ENCODE assay signal across 14 cellular contexts in the genomic region with DNA sequence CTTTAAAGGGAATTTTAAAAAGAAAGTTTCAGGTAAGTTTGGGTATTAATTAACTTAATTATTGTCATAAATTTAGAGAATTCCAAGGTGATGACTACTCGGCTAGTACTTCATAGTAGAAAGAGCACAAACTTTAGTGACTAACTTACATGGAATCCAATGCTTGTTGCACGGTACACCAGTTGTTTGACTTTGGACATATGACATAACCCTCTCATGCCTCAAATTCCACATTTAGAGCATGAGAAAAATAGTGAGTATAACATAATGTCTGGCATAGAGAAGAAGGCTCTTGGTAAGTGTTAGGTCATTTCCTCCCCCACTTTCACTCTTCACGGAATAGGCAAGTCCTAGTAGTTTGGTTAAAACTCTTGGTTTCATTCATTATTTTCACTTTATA.
DNase-seq lines count a peak whose midpoint lies in the region; ATAC-seq, FAIRE-seq and TF ChIP-seq lines count a peak whose summit lies in the region.
"Had no signal": no experiment of that assay in that cellular context is flagged by ENCODE, and none has a peak within 500 bp of the region (broad histone marks: within the 10 kb centered on the region; RNA-seq: fewer than 3 reads in every experiment).

No MANE protein-coding gene starts in this region.

- H3K27me3 Mint-ChIP-seq in activated naive CD8-positive, alpha-beta T cell treated with anti-CD3 and anti-CD28 coated beads, Interleukin-2, amount 50 U/mL, for 24 hours: no peaks in the 10 kb centered on the region
- H3K27me3 Mint-ChIP-seq: stimulated activated naive CD8-positive, alpha-beta T cell treated with anti-CD3 and anti-CD28 coated beads, Interleukin-15, Interleukin-2, amounts not matched to agents 100 ng/mL and 50 ng/mL, for 24 hours had no signal

- peaks cover 4% of the 10 kb centered on the region for H3K9me3 Mint-ChIP-seq in activated naive CD8-positive, alpha-beta T cell treated with anti-CD3 and anti-CD28 coated beads, Interleukin-2, amount 50 U/mL, for 24 hours

- no peak for TF ChIP-seq RAD21 in HepG2 (CRISPR knock-in tag; IDR thresholded peaks at IDR 0.05)

- TF ChIP-seq EP300 in HepG2 (IDR thresholded peaks at IDR 0.05; ENCODE audit: low read depth in 2 of 2, low read length in 2 of 2) (no peak), HepG2 (CRISPR knock-in tag; IDR thresholded peaks at IDR 0.05; ENCODE audit: borderline replicate concordance) (no peak)

- H4K20me1 ChIP-seq in HepG2 (ENCODE audit: insufficient read depth, low read length): no peaks in the 10 kb centered on the region

- TF ChIP-seq CTCF in HepG2 (CRISPR knock-in tag; IDR thresholded peaks at IDR 0.05) (no peak), right lobe of liver (IDR thresholded peaks at IDR 0.05) (no peak), astrocyte of the spinal cord (IDR thresholded peaks at IDR 0.05; ENCODE audit: low read depth, low read length) (no peak)

- no peaks in the 10 kb centered on the region for H3K79me2 ChIP-seq in HepG2 (ENCODE audit: insufficient read depth, low read length)

- H3K4me1 ChIP-seq in HepG2 (ENCODE audit: insufficient read depth, low read length): no peaks in the 10 kb centered on the region
- no peaks in the 10 kb centered on the region for H3K4me1 ChIP-seq in right lobe of liver

- no peak overlapping the region for H3K4me3 Mint-ChIP-seq in activated naive CD8-positive, alpha-beta T cell treated with anti-CD3 and anti-CD28 coated beads, Interleukin-2, amount 50 U/mL, for 24 hours
- H3K4me3 Mint-ChIP-seq: stimulated activated naive CD8-positive, alpha-beta T cell treated with anti-CD3 and anti-CD28 coated beads, Interleukin-15, Interleukin-2, amounts not matched to agents 100 ng/mL and 50 ng/mL, for 24 hours had no signal

- BruUV-seq in HepG2 (replicated peaks; lab: Mats Ljungman, UMichigan): no TSS peak

- H3K4me3 ChIP-seq in HepG2 (replicated peaks in 1 of 3; ENCODE audit: insufficient read depth in 1 of 3, low read depth in 2 of 3, low read length in 3 of 3) (no peak overlapping the region), right lobe of liver (no peak overlapping the region), astrocyte of the spinal cord (ENCODE audit: low read depth, low read length) (no peak overlapping the region)
- H3K4me3 ChIP-seq: K562 had no signal

- H3K36me3 ChIP-seq in HepG2 (replicated peaks in 1 of 2; ENCODE audit: control insufficient read depth in 1 of 2, insufficient read depth in 2 of 2, low read length in 2 of 2): no peaks in the 10 kb centered on the region
- H3K36me3 ChIP-seq in right lobe of liver: no peaks in the 10 kb centered on the region
- H3K36me3 ChIP-seq: neutrophil had no signal

- no peak overlapping the region for H3K4me2 ChIP-seq in HepG2 (ENCODE audit: low read depth, low read length)

- no peaks in the 10 kb centered on the region for H3K36me3 Mint-ChIP-seq in activated naive CD8-positive, alpha-beta T cell treated with anti-CD3 and anti-CD28 coated beads, Interleukin-2, amount 50 U/mL, for 24 hours (ENCODE audit: low read depth)

- ATAC-seq in HepG2 (no peak), right lobe of liver (no peak)
- no peak for ATAC-seq in activated naive CD8-positive, alpha-beta T cell treated with anti-CD3 and anti-CD28 coated beads, Interleukin-2, amount 50 U/mL, for 24 hours
- ATAC-seq: esophagus mucosa, K562, left ventricle myocardium superior had no signal

- no peak overlapping the region for H2AFZ ChIP-seq in HepG2 (ENCODE audit: low read length)

- H3K27ac ChIP-seq in HepG2 (ENCODE audit: extremely low read length, insufficient read depth, low read length) (no peak overlapping the region), right lobe of liver (no peak overlapping the region)
- H3K27ac ChIP-seq: neutrophil had no signal

- H3K9ac ChIP-seq in HepG2 (ENCODE audit: insufficient read depth, low read depth, low read length): no peak overlapping the region

- POLR2A ChIA-PET in HepG2 (lab: Yijun Ruan, JAX): no interaction called here

- DNase-seq in HepG2 (ENCODE audit: low spot score) (peak; percentile 1), right lobe of liver (no peak), astrocyte of the spinal cord (ENCODE audit: low read depth, low spot score) (peak; percentile 93), glomerular visceral epithelial cell (ENCODE audit: extremely low spot score) (peak; percentile 91), NCI-H345 treated with DMSO at 0.1 percent for 48 hours (lab: John Stamatoyannopoulos, UW; ENCODE audit: unreplicated experiment) (no peak), NCI-H187 treated with DMSO at 0.1 percent for 48 hours (lab: John Stamatoyannopoulos, UW) (no peak), LoVo (ENCODE audit: low spot score) (no peak)
- no peak for DNase-seq in activated naive CD8-positive, alpha-beta T cell treated with anti-CD3 and anti-CD28 coated beads, Interleukin-2, amount 50 U/mL, for 24 hours
- DNase-seq: left ventricle myocardium superior had no signal

- H3K27ac Mint-ChIP-seq in activated naive CD8-positive, alpha-beta T cell treated with anti-CD3 and anti-CD28 coated beads, Interleukin-2, amount 50 U/mL, for 24 hours: no peak overlapping the region
- H3K27ac Mint-ChIP-seq: stimulated activated naive CD8-positive, alpha-beta T cell treated with anti-CD3 and anti-CD28 coated beads, Interleukin-15, Interleukin-2, amounts not matched to agents 100 ng/mL and 50 ng/mL, for 24 hours had no signal

- in situ Hi-C loops in HepG2 (cut with HindIII; ENCODE audit: extremely low pct_ligation_motif_present, low pct_unique_long_range_greater_than_20kb): no loop called here
- in situ Hi-C loops in astrocyte of the spinal cord (cut with HindIII; ENCODE audit: low sequenced_read_pairs): no loop called here

- intact Hi-C loops in HepG2 (cut with micrococcal nuclease; ENCODE audit: unreplicated experiment): no loop called here
- intact Hi-C loops in right lobe of liver (cut with DNase I): no loop called here

- H3K9me3 ChIP-seq in HepG2 (ENCODE audit: low read length) (peaks cover 46% of the 10 kb centered on the region), right lobe of liver (no peaks in the 10 kb centered on the region)
- H3K9me3 ChIP-seq: neutrophil had no signal

- H3K27me3 ChIP-seq in HepG2 (ENCODE audit: control insufficient read depth in 1 of 2, insufficient read depth in 2 of 2, low read length in 2 of 2) (no peaks in the 10 kb centered on the region), right lobe of liver (no peaks in the 10 kb centered on the region)
- H3K27me3 ChIP-seq: neutrophil had no signal

- WGBS in HepG2 (ENCODE audit: low lambda C conversion rate): 5% methylated on average over 3 of the region's 3 CpGs
- 47% methylated on average over 3 of the region's 3 CpGs for WGBS in right lobe of liver (ENCODE audit: insufficient coverage, low coverage, low lambda C conversion rate, missing lambda C conversion rate)

- H3K4me1 Mint-ChIP-seq in activated naive CD8-positive, alpha-beta T cell treated with anti-CD3 and anti-CD28 coated beads, Interleukin-2, amount 50 U/mL, for 24 hours: no peaks in the 10 kb centered on the region

- TF ChIP-seq POLR2A in HepG2 (IDR thresholded peaks at IDR 0.05; ENCODE audit: insufficient read depth in 1 of 2, low read depth in 2 of 2, low read length in 2 of 2) (no peak), right lobe of liver (IDR thresholded peaks at IDR 0.05) (no peak)

- no peak for FAIRE-seq in HepG2 (lab: Jason Lieb, UNC)
- FAIRE-seq: A204.1, K562 had no signal

- CTCF ChIA-PET in HepG2 (lab: Yijun Ruan, JAX; ENCODE audit: low intra/inter-chr PET ratio, low total read pairs): no interaction called here

TF ChIP-seq in HepG2, 621 proteins besides CTCF, POLR2A, EP300 and RAD21:
- no peak for TF ChIP-seq PCBP1 (IDR thresholded peaks at IDR 0.05; ENCODE audit: borderline replicate concordance, low read depth, low read length)
- TF ChIP-seq, protein P1, sequence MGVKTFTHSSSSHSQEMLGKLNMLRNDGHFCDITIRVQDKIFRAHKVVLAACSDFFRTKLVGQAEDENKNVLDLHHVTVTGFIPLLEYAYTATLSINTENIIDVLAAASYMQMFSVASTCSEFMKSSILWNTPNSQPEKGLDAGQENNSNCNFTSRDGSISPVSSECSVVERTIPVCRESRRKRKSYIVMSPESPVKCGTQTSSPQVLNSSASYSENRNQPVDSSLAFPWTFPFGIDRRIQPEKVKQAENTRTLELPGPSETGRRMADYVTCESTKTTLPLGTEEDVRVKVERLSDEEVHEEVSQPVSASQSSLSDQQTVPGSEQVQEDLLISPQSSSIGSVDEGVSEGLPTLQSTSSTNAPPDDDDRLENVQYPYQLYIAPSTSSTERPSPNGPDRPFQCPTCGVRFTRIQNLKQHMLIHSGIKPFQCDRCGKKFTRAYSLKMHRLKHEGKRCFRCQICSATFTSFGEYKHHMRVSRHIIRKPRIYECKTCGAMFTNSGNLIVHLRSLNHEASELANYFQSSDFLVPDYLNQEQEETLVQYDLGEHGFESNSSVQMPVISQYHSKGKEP (CRISPR knock-in tag; IDR thresholded peaks at IDR 0.05): no peak
- TF ChIP-seq HDAC6 (IDR thresholded peaks at IDR 0.05; ENCODE audit: low read depth, low read length): no peak
- TF ChIP-seq MAFK (conservative IDR thresholded peaks at IDR 0.05 in 1 of 2, IDR thresholded peaks at IDR 0.05 in 1 of 2; ENCODE audit: low read length in 2 of 2): no peak
- TF ChIP-seq SAFB2 (CRISPR knock-in tag; IDR thresholded peaks at IDR 0.05; ENCODE audit: borderline replicate concordance, low read depth): no peak

Comparison
In these comparisons a context has a peak if more than half of its experiments do, and no peak if none do; other contexts are left out.
1. DNase-seq: peak in HepG2 (single experiment), astrocyte of the spinal cord (single experiment) and glomerular visceral epithelial cell (single experiment); none in right lobe of liver (0 of 3), NCI-H345 treated with DMSO at 0.1 percent for 48 hours (single experiment), NCI-H187 treated with DMSO at 0.1 percent for 48 hours (single experiment), activated naive CD8-positive, alpha-beta T cell treated with anti-CD3 and anti-CD28 coated beads, Interleukin-2, amount 50 U/mL, for 24 hours (single experiment) and LoVo (single experiment).